In the genomic region with DNA sequence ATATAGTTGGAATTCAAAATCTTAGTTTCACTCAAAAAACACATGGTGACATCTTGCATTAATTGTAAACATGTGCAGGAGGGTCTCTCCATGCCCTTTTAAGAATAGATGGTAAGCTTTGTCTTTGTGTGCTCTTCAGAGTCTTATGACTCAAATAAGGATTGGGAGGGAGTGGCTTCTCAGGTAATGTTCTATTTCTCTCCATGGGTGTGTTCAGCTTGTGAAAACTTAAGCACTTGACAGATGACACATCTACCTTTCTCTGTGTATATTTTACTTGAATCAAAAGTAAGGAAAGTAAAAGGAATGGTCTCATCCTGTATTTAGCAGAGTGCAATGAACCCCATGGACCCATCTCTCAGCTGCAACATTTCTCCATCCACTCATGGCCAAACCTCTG, we compare ENCODE assay signal across 27 cellular contexts.
DNase-seq lines count a peak whose midpoint lies in the region; ATAC-seq, FAIRE-seq and TF ChIP-seq lines count a peak whose summit lies in the region.
"Had no signal": no experiment of that assay in that cellular context is flagged by ENCODE, and none has a peak within 500 bp of the region (broad histone marks: within the 10 kb centered on the region; RNA-seq: fewer than 3 reads in every experiment).

No MANE protein-coding gene starts in this region.

- no peak overlapping the region for H2AFZ ChIP-seq in keratinocyte (ENCODE audit: control insufficient read depth, low read length)

- no peaks in the 10 kb centered on the region for H3K27me3 ChIP-seq in right cardiac atrium (ENCODE audit: control insufficient read depth, insufficient read depth)
- no peaks in the 10 kb centered on the region for H3K27me3 ChIP-seq in keratinocyte (ENCODE audit: control insufficient read depth, extremely low read depth, insufficient read depth, low read length)
- no peaks in the 10 kb centered on the region for H3K27me3 ChIP-seq in uterus
- H3K27me3 ChIP-seq: BLaER1 had no signal

- TF ChIP-seq CTCF in epithelial cell of esophagus (IDR thresholded peaks at IDR 0.05; ENCODE audit: insufficient read depth, low read depth, low read length, missing control alignments), result no peak
- no peak for TF ChIP-seq CTCF in keratinocyte (optimal IDR thresholded peaks at IDR 0.05 in 1 of 3, IDR thresholded peaks at IDR 0.05 in 1 of 3, conservative IDR thresholded peaks at IDR 0.05 in 1 of 3; ENCODE audit: extremely low read depth in 1 of 3, insufficient read depth in 2 of 3, low read length in 3 of 3)
- TF ChIP-seq CTCF in uterus (IDR thresholded peaks at IDR 0.05), result no peak

- no peak for DNase-seq in right cardiac atrium
- no peak for DNase-seq in Right ventricle myocardium inferior (ENCODE audit: missing footprints)
- DNase-seq in epithelial cell of esophagus (ENCODE audit: low read depth), result peak; percentile 83
- no peak for DNase-seq in keratinocyte (ENCODE audit: low read depth, low spot score)
- no peak for DNase-seq in uterus
- no peak for DNase-seq in glomerular visceral epithelial cell (ENCODE audit: extremely low spot score)
- DNase-seq in stimulated activated naive CD8-positive, alpha-beta T cell treated with anti-CD3 and anti-CD28 coated beads, Interleukin-15, amount 100 ng/mL, for 72 hours, result no peak
- no peak for DNase-seq in EL
- DNase-seq: CD4-positive, CD25-positive, alpha-beta regulatory T cell; Kasumi-1; MV-4-11; NCI-H1105; NCI-H146; NCI-H1930; NCI-H2107; NCI-H446 treated with DMSO at 0.1 percent for 48 hours; NCI-H526; NCI-H82; NK-92 treated with Interleukin-12 subunit alpha and Interleukin-12 subunit beta, amount 100 ng/mL, for 24 hours; RPMI8226; SHP77 treated with DMSO at 0.1 percent for 48 hours had no signal

- H3K4me1 ChIP-seq in right cardiac atrium (ENCODE audit: control insufficient read depth, insufficient read depth, low read length), result peaks cover 11% of the 10 kb centered on the region
- H3K4me1 ChIP-seq in keratinocyte (ENCODE audit: control insufficient read depth, extremely low read depth, insufficient read depth, low read length), result peaks cover 42% of the 10 kb centered on the region
- H3K4me1 ChIP-seq in uterus, result no peaks in the 10 kb centered on the region

- dilution Hi-C loops in keratinocyte (cut with MboI; ENCODE audit: extremely low pct_ligation_motif_present, low sequenced_read_pairs), result no loop called here

- intact Hi-C loops in right cardiac atrium (cut with DNase I) (no loop called here), Right ventricle myocardium inferior (cut with DNase I) (no loop called here), uterus (cut with DNase I; ENCODE audit: low total_unique reads) (no loop called here)

- no peaks in the 10 kb centered on the region for H3K79me2 ChIP-seq in keratinocyte (ENCODE audit: control insufficient read depth, insufficient read depth, low read length)

- no peak overlapping the region for H3K27ac Mint-ChIP-seq in stimulated activated naive CD8-positive, alpha-beta T cell treated with anti-CD3 and anti-CD28 coated beads, Interleukin-15, amount 100 ng/mL, for 72 hours
- H3K27ac Mint-ChIP-seq: CD4-positive, CD25-positive, alpha-beta regulatory T cell had no signal

- H3K9me3 Mint-ChIP-seq in stimulated activated naive CD8-positive, alpha-beta T cell treated with anti-CD3 and anti-CD28 coated beads, Interleukin-15, amount 100 ng/mL, for 72 hours, result no peaks in the 10 kb centered on the region

- H3K4me3 Mint-ChIP-seq in stimulated activated naive CD8-positive, alpha-beta T cell treated with anti-CD3 and anti-CD28 coated beads, Interleukin-15, amount 100 ng/mL, for 72 hours, result no peak overlapping the region
- H3K4me3 Mint-ChIP-seq: CD4-positive, CD25-positive, alpha-beta regulatory T cell had no signal

- H3K4me1 Mint-ChIP-seq in stimulated activated naive CD8-positive, alpha-beta T cell treated with anti-CD3 and anti-CD28 coated beads, Interleukin-15, amount 100 ng/mL, for 72 hours, result no peaks in the 10 kb centered on the region
- H3K4me1 Mint-ChIP-seq: CD4-positive, CD25-positive, alpha-beta regulatory T cell had no signal

- peak overlapping the region; percentile 34 for H3K4me2 ChIP-seq in keratinocyte (ENCODE audit: control insufficient read depth, extremely low read depth, insufficient read depth, low read depth, low read length)
- H3K4me2 ChIP-seq: BLaER1 had no signal

- ATAC-seq in right cardiac atrium (no peak), Right ventricle myocardium inferior (no peak)
- no peak for ATAC-seq in stimulated activated naive CD8-positive, alpha-beta T cell treated with anti-CD3 and anti-CD28 coated beads, Interleukin-15, amount 100 ng/mL, for 72 hours
- ATAC-seq: K562 had no signal

- no peaks in the 10 kb centered on the region for H4K20me1 ChIP-seq in keratinocyte (ENCODE audit: control insufficient read depth, extremely low read depth, insufficient read depth, low read length)
- H4K20me1 ChIP-seq: BLaER1 had no signal

- FAIRE-seq in keratinocyte (lab: Jason Lieb, UNC), result peak; percentile 77
- FAIRE-seq: A204.1, GM18507, H54, K562 had no signal

- no peak overlapping the region for H3K4me3 ChIP-seq in right cardiac atrium (ENCODE audit: low read length)
- H3K4me3 ChIP-seq in epithelial cell of esophagus (ENCODE audit: low read length), result no peak overlapping the region
- H3K4me3 ChIP-seq in keratinocyte (ENCODE audit: control insufficient read depth in 2 of 3, extremely low read depth in 1 of 3, insufficient read depth in 2 of 3, low read depth in 1 of 3, low read length in 3 of 3), result no peak overlapping the region
- no peak overlapping the region for H3K4me3 ChIP-seq in uterus
- H3K4me3 ChIP-seq: BLaER1, K562 had no signal

- H3K27me3 Mint-ChIP-seq in stimulated activated naive CD8-positive, alpha-beta T cell treated with anti-CD3 and anti-CD28 coated beads, Interleukin-15, amount 100 ng/mL, for 72 hours, result peaks cover 6% of the 10 kb centered on the region

- H3K36me3 ChIP-seq in keratinocyte (ENCODE audit: control insufficient read depth in 2 of 2, extremely low read depth in 1 of 2, insufficient read depth in 2 of 2, low read length in 2 of 2), result no peaks in the 10 kb centered on the region
- H3K36me3 ChIP-seq in uterus, result no peaks in the 10 kb centered on the region
- H3K36me3 ChIP-seq: BLaER1 had no signal

- TF ChIP-seq POLR2A in uterus (IDR thresholded peaks at IDR 0.05), result no peak

- peak overlapping the region; percentile 65 for H3K27ac ChIP-seq in right cardiac atrium (ENCODE audit: low read length)
- H3K27ac ChIP-seq in keratinocyte (ENCODE audit: control insufficient read depth, insufficient read depth, low read length), result peak overlapping the region; percentile 33
- peak overlapping the region; percentile 51 to 58 for H3K27ac ChIP-seq in uterus
- H3K27ac ChIP-seq: BLaER1, HL-60 had no signal

- H3K9me3 ChIP-seq in right cardiac atrium (ENCODE audit: control insufficient read depth, low read length) (no peaks in the 10 kb centered on the region), keratinocyte (ENCODE audit: control insufficient read depth, low read depth, low read length) (no peaks in the 10 kb centered on the region), uterus (no peaks in the 10 kb centered on the region)
- H3K9me3 ChIP-seq: BLaER1 had no signal

- H3K9ac ChIP-seq in keratinocyte (ENCODE audit: control insufficient read depth, extremely low read depth, insufficient read depth, low read length), result no peak overlapping the region
- H3K9ac ChIP-seq: BLaER1 had no signal

- H3K9me1 ChIP-seq in keratinocyte (ENCODE audit: control insufficient read depth, extremely low read depth, insufficient read depth, low read length), result peaks cover 6% of the 10 kb centered on the region
